Comparison of ENCODE assay signal across 8 cellular contexts in genomic region chr19:45769054-45769782, GRCh38. TPM values are rescaled to one million over a fixed set of nuclear protein-coding genes. Genes with fewer than 3 reads are reported as not detected.
DNase-seq lines count a peak whose midpoint lies in the region; ATAC-seq, FAIRE-seq and TF ChIP-seq lines count a peak whose summit lies in the region.

TSS of gene SIX5 (minus strand) at chr19:45769252. CDS start at chr19:45768844, 408 bp downstream.

- H3K27ac ChIP-seq in psoas muscle = peak within 1 kb of the TSS; percentile 95

- H3K4me1 Mint-ChIP-seq in T-helper 1 cell treated with Interleukin-12 subunit alpha and Interleukin-12 subunit beta and Interleukin-4 antibody, amounts not matched to agents 30 μg/mL and 1 μg/mL, for 36 hours (ENCODE audit: low read depth) = peaks cover 11% of the 10 kb centered on the region

- H3K4me3 Mint-ChIP-seq in T-helper 1 cell treated with Interleukin-12 subunit alpha and Interleukin-12 subunit beta and Interleukin-4 antibody, amounts not matched to agents 30 μg/mL and 1 μg/mL, for 36 hours = peak within 1 kb of the TSS; percentile 86

- 0% methylated on average over 53 to 65 of the region's 65 CpGs for WGBS in psoas muscle, 3 donors

- intact Hi-C loops in left ventricle myocardium superior (cut with micrococcal nuclease) = no loop called here
- intact Hi-C loops in psoas muscle (cut with DNase I) = loop anchor here in 1 of 2 donors (5.0 kb wide), 1 partner anchor 37 kb away; the partner anchor contains the start of genes FBXO46 and MEIOSIN

- H3K27me3 ChIP-seq in psoas muscle (ENCODE audit: insufficient read depth in 3 of 3, low read length in 2 of 3) = no peaks in the 10 kb centered on the region

- H3K4me1 ChIP-seq in psoas muscle = peaks cover 38% of the 10 kb centered on the region

- no peaks in the 10 kb centered on the region for H3K9me3 ChIP-seq in psoas muscle

- H3K9me3 Mint-ChIP-seq in T-helper 1 cell treated with Interleukin-12 subunit alpha and Interleukin-12 subunit beta and Interleukin-4 antibody, amounts not matched to agents 30 μg/mL and 1 μg/mL, for 36 hours = no peaks in the 10 kb centered on the region

- FAIRE-seq in urothelium cell line (lab: Jason Lieb, UNC) = peak; percentile 82

- DNase-seq in NCI-H1436 (lab: John Stamatoyannopoulos, UW) (peak; percentile 90), amygdala (lab: John Stamatoyannopoulos, UW) (peak; percentile 53 to 97 (median 88)), left ventricle myocardium superior (peak; percentile 99), psoas muscle (peak; percentile 99), urothelium cell line (ENCODE audit: low spot score) (peak; percentile 98)

- no peaks in the 10 kb centered on the region for H3K36me3 Mint-ChIP-seq in T-helper 1 cell treated with Interleukin-12 subunit alpha and Interleukin-12 subunit beta and Interleukin-4 antibody, amounts not matched to agents 30 μg/mL and 1 μg/mL, for 36 hours (ENCODE audit: low read depth)

- H3K27me3 Mint-ChIP-seq in T-helper 1 cell treated with Interleukin-12 subunit alpha and Interleukin-12 subunit beta and Interleukin-4 antibody, amounts not matched to agents 30 μg/mL and 1 μg/mL, for 36 hours (ENCODE audit: low read depth) = peaks cover 18% of the 10 kb centered on the region

- H3K27ac Mint-ChIP-seq in T-helper 1 cell treated with Interleukin-12 subunit alpha and Interleukin-12 subunit beta and Interleukin-4 antibody, amounts not matched to agents 30 μg/mL and 1 μg/mL, for 36 hours = peak within 1 kb of the TSS; percentile 85

- ATAC-seq in HG02763 (IDR thresholded peaks at IDR 0.05; ENCODE audit: unreplicated experiment) (peak; percentile 61), left ventricle myocardium superior (peak; percentile 63), psoas muscle (peak; percentile 51 to 67 (median 59))

- peak within 1 kb of the TSS; percentile 75 for H3K4me3 ChIP-seq in GM12875 (ENCODE audit: low read depth, low read length)
- H3K4me3 ChIP-seq in psoas muscle = peak within 1 kb of the TSS; percentile 87

- TF ChIP-seq CTCF in GM12875 (IDR thresholded peaks at IDR 0.05; ENCODE audit: borderline replicate concordance, insufficient read depth, low read depth, low read length) (no peak), psoas muscle (IDR thresholded peaks at IDR 0.05) (no peak)

- peaks cover 0 to 36% of the 10 kb centered on the region in 2 donors for H3K36me3 ChIP-seq in psoas muscle (ENCODE audit: insufficient read depth in 1 of 2, low read depth in 1 of 2)

RNA-seq across cellular contexts. Expression of gene SIX5, which starts in this region (rescaled TPM):
- total RNA-seq in left ventricle myocardium superior = 26.1 TPM
- total RNA-seq in psoas muscle = 10 to 100 TPM in 1 of 4 donors, 1 to 10 TPM in 3; 9.2 to 14.5 (median 9.4) TPM
- polyA plus RNA-seq in psoas muscle = 1 to 10 TPM; 7.0 to 9.1 (median 8.7) TPM

Comparison
In these comparisons a context has a peak if more than half of its experiments do, and no peak if none do; other contexts are left out.
1. Peak in every context shown above with its lines: DNase-seq, ATAC-seq, H3K4me3 ChIP-seq and H3K27ac ChIP-seq.